In the genomic region with DNA sequence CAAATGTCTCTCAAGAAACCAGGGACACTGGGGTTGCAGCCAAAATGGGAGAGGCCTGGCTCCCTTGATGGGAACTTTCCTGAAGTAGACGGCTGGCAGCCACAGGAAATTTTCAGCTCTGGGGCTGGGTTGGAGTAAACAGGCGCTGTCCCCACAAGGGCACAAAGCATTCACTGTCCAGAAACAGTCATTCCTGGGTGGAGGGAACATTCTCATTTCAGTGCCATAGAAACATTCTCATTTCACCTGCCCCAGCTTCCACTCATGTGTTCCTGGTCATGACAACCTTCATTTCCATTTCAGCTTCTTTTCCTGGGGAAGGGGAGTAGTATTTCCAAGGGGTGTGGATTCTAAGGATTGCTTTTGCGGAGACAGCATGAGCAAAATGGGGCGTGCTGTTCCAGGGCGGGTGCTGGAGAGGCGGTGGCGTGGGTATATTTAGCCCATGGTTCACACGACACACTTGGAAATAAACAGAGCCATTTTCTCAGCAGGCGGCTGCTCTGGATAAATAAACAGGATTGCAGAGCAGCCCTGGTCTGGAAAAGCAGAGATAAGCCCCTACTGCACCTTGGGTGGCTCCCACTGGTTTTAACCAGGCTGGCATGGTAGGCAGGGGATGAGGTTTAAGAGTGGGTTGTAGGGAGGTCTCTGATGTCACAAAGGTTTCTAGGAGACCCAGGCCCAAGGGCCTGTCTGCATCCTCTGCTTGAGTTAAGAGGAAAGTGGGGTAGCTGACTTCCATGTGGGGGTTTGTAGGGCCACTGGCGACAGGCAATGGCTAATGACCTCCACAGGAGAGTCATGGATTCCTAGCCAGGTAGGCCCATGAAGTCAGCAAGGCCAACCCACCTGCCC, we compare ENCODE assay signal across 1 cellular context.
TF ChIP-seq lines count a peak whose summit lies in the region.

No MANE protein-coding gene starts in this region.

TF ChIP-seq in K562, 482 proteins besides CTCF, POLR2A, EP300 and RAD21 (continued from another document and continues in another):
- TF ChIP-seq SNIP1 (IDR thresholded peaks at IDR 0.05; ENCODE audit: low read depth) (no peak), SRSF7 (optimal IDR thresholded peaks at IDR 0.05; ENCODE audit: low read depth, low read length) (no peak), TEAD1 (CRISPR knock-in tag; IDR thresholded peaks at IDR 0.05) (no peak), ILK (tag; IDR thresholded peaks at IDR 0.05; ENCODE audit: borderline replicate concordance, low read depth) (no peak), CBX8 (IDR thresholded peaks at IDR 0.05; ENCODE audit: borderline replicate concordance, extremely low read depth, low read depth, low read length, poor library complexity, severe bottlenecking) (no peak), MBD2 (IDR thresholded peaks at IDR 0.05; ENCODE audit: borderline replicate concordance, low read depth) (no peak), KLF13 (tag; IDR thresholded peaks at IDR 0.05; ENCODE audit: borderline replicate concordance, low read depth) (no peak), PHB2 (IDR thresholded peaks at IDR 0.05; ENCODE audit: low read depth) (no peak), HIVEP1 (CRISPR knock-in tag; IDR thresholded peaks at IDR 0.05) (no peak; the same call in 1 of the 2 replicates), ZNF174 (CRISPR knock-in tag; IDR thresholded peaks at IDR 0.05) (no peak), FOSL1 (tag; conservative IDR thresholded peaks at IDR 0.05) (0 out of 2 replicates have a peak, but pooled peaks have one; percentile 21), ZFPM2 (CRISPR knock-in tag; IDR thresholded peaks at IDR 0.05) (no peak), ZNF121 (CRISPR knock-in tag; conservative IDR thresholded peaks at IDR 0.05) (no peak), PTTG1 (tag; IDR thresholded peaks at IDR 0.05; ENCODE audit: low read depth) (no peak), HCFC1 (IDR thresholded peaks at IDR 0.05; ENCODE audit: low read depth, low read length) (no peak), ZNF668 (CRISPR knock-in tag; IDR thresholded peaks at IDR 0.05) (peak; percentile 53; the same call in 1 of the 2 replicates), ZNF184 (CRISPR knock-in tag; IDR thresholded peaks at IDR 0.05) (no peak), RAD51 (IDR thresholded peaks at IDR 0.05; ENCODE audit: borderline replicate concordance, low read depth) (no peak), TBP (optimal IDR thresholded peaks at IDR 0.05; ENCODE audit: low read depth, low read length) (no peak), ZKSCAN1 (IDR thresholded peaks at IDR 0.05; ENCODE audit: low read depth, low read length) (peak; percentile 44; the same call in 1 of the 2 replicates), SIN3B (IDR thresholded peaks at IDR 0.05; ENCODE audit: low read depth) (no peak), ZKSCAN3 (CRISPR knock-in tag; IDR thresholded peaks at IDR 0.05) (0 out of 2 replicates have a peak, but pooled peaks have one; percentile 3), ZNF282 (CRISPR knock-in tag; IDR thresholded peaks at IDR 0.05) (no peak), ZNF354B (CRISPR knock-in tag; IDR thresholded peaks at IDR 0.05) (no peak), PCBP2 (IDR thresholded peaks at IDR 0.05; ENCODE audit: low read depth, low read length, poor library complexity, severe bottlenecking) (no peak), ZNF79 (CRISPR knock-in tag; IDR thresholded peaks at IDR 0.05; ENCODE audit: low read depth) (0 out of 2 replicates have a peak, but pooled peaks have one; percentile 46), NEUROD1 (IDR thresholded peaks at IDR 0.05; ENCODE audit: borderline replicate concordance, low read depth, low read length, partially characterized antibody) (no peak), MAFG (tag; conservative IDR thresholded peaks at IDR 0.05) (no peak), FOXK2 (conservative IDR thresholded peaks at IDR 0.05 in 1 of 2, IDR thresholded peaks at IDR 0.05 in 1 of 2; ENCODE audit: low read depth in 2 of 2) (0 out of 4 replicates have a peak, but pooled peaks have one; percentile 17 to 25), CBFB (CRISPR knock-in tag; IDR thresholded peaks at IDR 0.05) (no peak), ZC3H8 (IDR thresholded peaks at IDR 0.05) (no peak), SRSF1 (IDR thresholded peaks at IDR 0.05; ENCODE audit: low read depth, low read length) (no peak), HOXB6 (CRISPR knock-in tag; IDR thresholded peaks at IDR 0.05; ENCODE audit: borderline replicate concordance) (no peak), MTF1 (CRISPR knock-in tag; IDR thresholded peaks at IDR 0.05; ENCODE audit: borderline replicate concordance) (no peak), NR3C1 (CRISPR knock-in tag; IDR thresholded peaks at IDR 0.05) (no peak), DMBX1 (CRISPR knock-in tag; IDR thresholded peaks at IDR 0.05; ENCODE audit: borderline replicate concordance) (peak; percentile 93), ZBTB17 (CRISPR knock-in tag; IDR thresholded peaks at IDR 0.05) (no peak), SMARCA4 (IDR thresholded peaks at IDR 0.05) (peak; percentile 44; the same call in 1 of the 2 replicates), ZNF696 (CRISPR knock-in tag; conservative IDR thresholded peaks at IDR 0.05) (no peak), ZBTB1 (CRISPR knock-in tag; IDR thresholded peaks at IDR 0.05; ENCODE audit: borderline replicate concordance, low read depth) (no peak), CEBPG (CRISPR knock-in tag; IDR thresholded peaks at IDR 0.05) (no peak), CEBPG (tag; conservative IDR thresholded peaks at IDR 0.05 in 1 of 2, IDR thresholded peaks at IDR 0.05 in 1 of 2) (no peak), HNRNPK (IDR thresholded peaks at IDR 0.05; ENCODE audit: low read depth, low read length, poor library complexity, severe bottlenecking) (no peak), RBM25 (IDR thresholded peaks at IDR 0.05; ENCODE audit: low read depth, low read length, severe bottlenecking) (no peak), ATF7 (IDR thresholded peaks at IDR 0.05) (no peak)
- TF ChIP-seq, protein P1, sequence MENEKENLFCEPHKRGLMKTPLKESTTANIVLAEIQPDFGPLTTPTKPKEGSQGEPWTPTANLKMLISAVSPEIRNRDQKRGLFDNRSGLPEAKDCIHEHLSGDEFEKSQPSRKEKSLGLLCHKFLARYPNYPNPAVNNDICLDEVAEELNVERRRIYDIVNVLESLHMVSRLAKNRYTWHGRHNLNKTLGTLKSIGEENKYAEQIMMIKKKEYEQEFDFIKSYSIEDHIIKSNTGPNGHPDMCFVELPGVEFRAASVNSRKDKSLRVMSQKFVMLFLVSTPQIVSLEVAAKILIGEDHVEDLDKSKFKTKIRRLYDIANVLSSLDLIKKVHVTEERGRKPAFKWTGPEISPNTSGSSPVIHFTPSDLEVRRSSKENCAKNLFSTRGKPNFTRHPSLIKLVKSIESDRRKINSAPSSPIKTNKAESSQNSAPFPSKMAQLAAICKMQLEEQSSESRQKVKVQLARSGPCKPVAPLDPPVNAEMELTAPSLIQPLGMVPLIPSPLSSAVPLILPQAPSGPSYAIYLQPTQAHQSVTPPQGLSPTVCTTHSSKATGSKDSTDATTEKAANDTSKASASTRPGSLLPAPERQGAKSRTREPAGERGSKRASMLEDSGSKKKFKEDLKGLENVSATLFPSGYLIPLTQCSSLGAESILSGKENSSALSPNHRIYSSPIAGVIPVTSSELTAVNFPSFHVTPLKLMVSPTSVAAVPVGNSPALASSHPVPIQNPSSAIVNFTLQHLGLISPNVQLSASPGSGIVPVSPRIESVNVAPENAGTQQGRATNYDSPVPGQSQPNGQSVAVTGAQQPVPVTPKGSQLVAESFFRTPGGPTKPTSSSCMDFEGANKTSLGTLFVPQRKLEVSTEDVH (IDR thresholded peaks at IDR 0.05; ENCODE audit: low read depth, partially characterized antibody), result no peak
- TF ChIP-seq, protein P2, sequence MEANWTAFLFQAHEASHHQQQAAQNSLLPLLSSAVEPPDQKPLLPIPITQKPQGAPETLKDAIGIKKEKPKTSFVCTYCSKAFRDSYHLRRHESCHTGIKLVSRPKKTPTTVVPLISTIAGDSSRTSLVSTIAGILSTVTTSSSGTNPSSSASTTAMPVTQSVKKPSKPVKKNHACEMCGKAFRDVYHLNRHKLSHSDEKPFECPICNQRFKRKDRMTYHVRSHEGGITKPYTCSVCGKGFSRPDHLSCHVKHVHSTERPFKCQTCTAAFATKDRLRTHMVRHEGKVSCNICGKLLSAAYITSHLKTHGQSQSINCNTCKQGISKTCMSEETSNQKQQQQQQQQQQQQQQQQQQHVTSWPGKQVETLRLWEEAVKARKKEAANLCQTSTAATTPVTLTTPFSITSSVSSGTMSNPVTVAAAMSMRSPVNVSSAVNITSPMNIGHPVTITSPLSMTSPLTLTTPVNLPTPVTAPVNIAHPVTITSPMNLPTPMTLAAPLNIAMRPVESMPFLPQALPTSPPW (CRISPR knock-in tag; IDR thresholded peaks at IDR 0.05), result no peak; the same call in 1 of the 2 replicates
- TF ChIP-seq, protein P3, sequence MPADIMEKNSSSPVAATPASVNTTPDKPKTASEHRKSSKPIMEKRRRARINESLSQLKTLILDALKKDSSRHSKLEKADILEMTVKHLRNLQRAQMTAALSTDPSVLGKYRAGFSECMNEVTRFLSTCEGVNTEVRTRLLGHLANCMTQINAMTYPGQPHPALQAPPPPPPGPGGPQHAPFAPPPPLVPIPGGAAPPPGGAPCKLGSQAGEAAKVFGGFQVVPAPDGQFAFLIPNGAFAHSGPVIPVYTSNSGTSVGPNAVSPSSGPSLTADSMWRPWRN (IDR thresholded peaks at IDR 0.05; ENCODE audit: low read depth), result no peak
- TF ChIP-seq, protein P4, sequence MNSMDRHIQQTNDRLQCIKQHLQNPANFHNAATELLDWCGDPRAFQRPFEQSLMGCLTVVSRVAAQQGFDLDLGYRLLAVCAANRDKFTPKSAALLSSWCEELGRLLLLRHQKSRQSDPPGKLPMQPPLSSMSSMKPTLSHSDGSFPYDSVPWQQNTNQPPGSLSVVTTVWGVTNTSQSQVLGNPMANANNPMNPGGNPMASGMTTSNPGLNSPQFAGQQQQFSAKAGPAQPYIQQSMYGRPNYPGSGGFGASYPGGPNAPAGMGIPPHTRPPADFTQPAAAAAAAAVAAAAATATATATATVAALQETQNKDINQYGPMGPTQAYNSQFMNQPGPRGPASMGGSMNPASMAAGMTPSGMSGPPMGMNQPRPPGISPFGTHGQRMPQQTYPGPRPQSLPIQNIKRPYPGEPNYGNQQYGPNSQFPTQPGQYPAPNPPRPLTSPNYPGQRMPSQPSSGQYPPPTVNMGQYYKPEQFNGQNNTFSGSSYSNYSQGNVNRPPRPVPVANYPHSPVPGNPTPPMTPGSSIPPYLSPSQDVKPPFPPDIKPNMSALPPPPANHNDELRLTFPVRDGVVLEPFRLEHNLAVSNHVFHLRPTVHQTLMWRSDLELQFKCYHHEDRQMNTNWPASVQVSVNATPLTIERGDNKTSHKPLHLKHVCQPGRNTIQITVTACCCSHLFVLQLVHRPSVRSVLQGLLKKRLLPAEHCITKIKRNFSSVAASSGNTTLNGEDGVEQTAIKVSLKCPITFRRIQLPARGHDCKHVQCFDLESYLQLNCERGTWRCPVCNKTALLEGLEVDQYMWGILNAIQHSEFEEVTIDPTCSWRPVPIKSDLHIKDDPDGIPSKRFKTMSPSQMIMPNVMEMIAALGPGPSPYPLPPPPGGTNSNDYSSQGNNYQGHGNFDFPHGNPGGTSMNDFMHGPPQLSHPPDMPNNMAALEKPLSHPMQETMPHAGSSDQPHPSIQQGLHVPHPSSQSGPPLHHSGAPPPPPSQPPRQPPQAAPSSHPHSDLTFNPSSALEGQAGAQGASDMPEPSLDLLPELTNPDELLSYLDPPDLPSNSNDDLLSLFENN (IDR thresholded peaks at IDR 0.05; ENCODE audit: low read depth in 2 of 2, low read length in 2 of 2), result no peak
- TF ChIP-seq, protein P5, sequence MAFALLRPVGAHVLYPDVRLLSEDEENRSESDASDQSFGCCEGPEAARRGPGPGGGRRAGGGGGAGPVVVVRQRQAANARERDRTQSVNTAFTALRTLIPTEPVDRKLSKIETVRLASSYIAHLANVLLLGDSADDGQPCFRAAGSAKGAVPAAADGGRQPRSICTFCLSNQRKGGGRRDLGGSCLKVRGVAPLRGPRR (CRISPR knock-in tag; IDR thresholded peaks at IDR 0.05), result no peak
- TF ChIP-seq, protein P6, sequence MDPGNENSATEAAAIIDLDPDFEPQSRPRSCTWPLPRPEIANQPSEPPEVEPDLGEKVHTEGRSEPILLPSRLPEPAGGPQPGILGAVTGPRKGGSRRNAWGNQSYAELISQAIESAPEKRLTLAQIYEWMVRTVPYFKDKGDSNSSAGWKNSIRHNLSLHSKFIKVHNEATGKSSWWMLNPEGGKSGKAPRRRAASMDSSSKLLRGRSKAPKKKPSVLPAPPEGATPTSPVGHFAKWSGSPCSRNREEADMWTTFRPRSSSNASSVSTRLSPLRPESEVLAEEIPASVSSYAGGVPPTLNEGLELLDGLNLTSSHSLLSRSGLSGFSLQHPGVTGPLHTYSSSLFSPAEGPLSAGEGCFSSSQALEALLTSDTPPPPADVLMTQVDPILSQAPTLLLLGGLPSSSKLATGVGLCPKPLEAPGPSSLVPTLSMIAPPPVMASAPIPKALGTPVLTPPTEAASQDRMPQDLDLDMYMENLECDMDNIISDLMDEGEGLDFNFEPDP (CRISPR knock-in tag; IDR thresholded peaks at IDR 0.05), result 0 out of 2 replicates have a peak, but pooled peaks have one; percentile 53
- TF ChIP-seq, protein P7, sequence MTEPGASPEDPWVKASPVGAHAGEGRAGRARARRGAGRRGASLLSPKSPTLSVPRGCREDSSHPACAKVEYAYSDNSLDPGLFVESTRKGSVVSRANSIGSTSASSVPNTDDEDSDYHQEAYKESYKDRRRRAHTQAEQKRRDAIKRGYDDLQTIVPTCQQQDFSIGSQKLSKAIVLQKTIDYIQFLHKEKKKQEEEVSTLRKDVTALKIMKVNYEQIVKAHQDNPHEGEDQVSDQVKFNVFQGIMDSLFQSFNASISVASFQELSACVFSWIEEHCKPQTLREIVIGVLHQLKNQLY (CRISPR knock-in tag; conservative IDR thresholded peaks at IDR 0.05), result no peak
- TF ChIP-seq, protein P8, sequence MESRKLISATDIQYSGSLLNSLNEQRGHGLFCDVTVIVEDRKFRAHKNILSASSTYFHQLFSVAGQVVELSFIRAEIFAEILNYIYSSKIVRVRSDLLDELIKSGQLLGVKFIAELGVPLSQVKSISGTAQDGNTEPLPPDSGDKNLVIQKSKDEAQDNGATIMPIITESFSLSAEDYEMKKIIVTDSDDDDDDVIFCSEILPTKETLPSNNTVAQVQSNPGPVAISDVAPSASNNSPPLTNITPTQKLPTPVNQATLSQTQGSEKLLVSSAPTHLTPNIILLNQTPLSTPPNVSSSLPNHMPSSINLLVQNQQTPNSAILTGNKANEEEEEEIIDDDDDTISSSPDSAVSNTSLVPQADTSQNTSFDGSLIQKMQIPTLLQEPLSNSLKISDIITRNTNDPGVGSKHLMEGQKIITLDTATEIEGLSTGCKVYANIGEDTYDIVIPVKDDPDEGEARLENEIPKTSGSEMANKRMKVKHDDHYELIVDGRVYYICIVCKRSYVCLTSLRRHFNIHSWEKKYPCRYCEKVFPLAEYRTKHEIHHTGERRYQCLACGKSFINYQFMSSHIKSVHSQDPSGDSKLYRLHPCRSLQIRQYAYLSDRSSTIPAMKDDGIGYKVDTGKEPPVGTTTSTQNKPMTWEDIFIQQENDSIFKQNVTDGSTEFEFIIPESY (CRISPR knock-in tag; IDR thresholded peaks at IDR 0.05), result no peak
- TF ChIP-seq, protein P9, sequence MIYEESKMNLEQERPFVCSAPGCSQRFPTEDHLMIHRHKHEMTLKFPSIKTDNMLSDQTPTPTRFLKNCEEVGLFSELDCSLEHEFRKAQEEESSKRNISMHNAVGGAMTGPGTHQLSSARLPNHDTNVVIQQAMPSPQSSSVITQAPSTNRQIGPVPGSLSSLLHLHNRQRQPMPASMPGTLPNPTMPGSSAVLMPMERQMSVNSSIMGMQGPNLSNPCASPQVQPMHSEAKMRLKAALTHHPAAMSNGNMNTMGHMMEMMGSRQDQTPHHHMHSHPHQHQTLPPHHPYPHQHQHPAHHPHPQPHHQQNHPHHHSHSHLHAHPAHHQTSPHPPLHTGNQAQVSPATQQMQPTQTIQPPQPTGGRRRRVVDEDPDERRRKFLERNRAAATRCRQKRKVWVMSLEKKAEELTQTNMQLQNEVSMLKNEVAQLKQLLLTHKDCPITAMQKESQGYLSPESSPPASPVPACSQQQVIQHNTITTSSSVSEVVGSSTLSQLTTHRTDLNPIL (CRISPR knock-in tag; IDR thresholded peaks at IDR 0.05), result no peak
